ENCODE assay signal across 13 cellular contexts in genomic region chrX:23822397-23822796, GRCh38. TPM values are rescaled to one million over a fixed set of nuclear protein-coding genes. Genes with fewer than 3 reads are reported as not detected.
A peak's percentile ranks its signal among the peaks of the same experiment; 100 is the strongest.
DNase-seq lines count a peak whose midpoint lies in the region; ATAC-seq, FAIRE-seq and TF ChIP-seq lines count a peak whose summit lies in the region.
"Had no signal": no experiment of that assay in that cellular context is flagged by ENCODE, and none has a peak within 500 bp of the region (broad histone marks: within the 10 kb centered on the region; RNA-seq: fewer than 3 reads in every experiment).

No MANE protein-coding gene starts in this region.

- POLR2A ChIA-PET in Panc1 (lab: Charles Lee), result no interaction called here
- POLR2A ChIA-PET in activated CD8-positive, alpha-beta T cell treated with anti-CD3 and anti-CD28 coated beads, Interleukin-2, amount 10 ng/mL, durations not matched to agents 7 days and 5 days (lab: Charles Lee), result no interaction called here

- H3K4me1 Mint-ChIP-seq in activated CD8-positive, alpha-beta T cell treated with anti-CD3 and anti-CD28 coated beads, Interleukin-2, amount 10 ng/mL, durations not matched to agents 7 days and 5 days (ENCODE audit: low read depth), result peaks cover 1% of the 10 kb centered on the region
- H3K4me1 Mint-ChIP-seq: activated naive CD4-positive, alpha-beta T cell treated with anti-CD3 and anti-CD28 coated beads, Interleukin-2, amount 50 U/mL, for 24 hours had no signal

- H3K36me3 ChIP-seq in Panc1 (ENCODE audit: control insufficient read depth, insufficient read depth, low read length), result no peaks in the 10 kb centered on the region
- H3K36me3 ChIP-seq in left ventricle myocardium inferior, result no peaks in the 10 kb centered on the region

- no peaks in the 10 kb centered on the region for H3K36me3 Mint-ChIP-seq in activated CD8-positive, alpha-beta T cell treated with anti-CD3 and anti-CD28 coated beads, Interleukin-2, amount 10 ng/mL, durations not matched to agents 7 days and 5 days (ENCODE audit: low read depth)
- H3K36me3 Mint-ChIP-seq: activated naive CD4-positive, alpha-beta T cell treated with anti-CD3 and anti-CD28 coated beads, Interleukin-2, amount 50 U/mL, for 24 hours had no signal

- CTCF ChIA-PET in Panc1 (lab: Charles Lee), result no interaction called here
- CTCF ChIA-PET in activated CD8-positive, alpha-beta T cell treated with anti-CD3 and anti-CD28 coated beads, Interleukin-2, amount 10 ng/mL, durations not matched to agents 7 days and 5 days (lab: Charles Lee), result interaction anchor here (1.4 kb wide), 1 partner anchor 80 kb away, joined by 4 read pairs; no protein-coding TSS in a partner anchor

- in situ Hi-C loops in Panc1 (cut with HindIII; ENCODE audit: low pct_unique_long_range_greater_than_20kb, low sequenced_read_pairs), result no loop called here

- peaks cover 3% of the 10 kb centered on the region; the same call in 1 of the 2 replicates for H3K4me1 ChIP-seq in Panc1 (ENCODE audit: control insufficient read depth, insufficient read depth, low read length)
- H3K4me1 ChIP-seq in left ventricle myocardium inferior, result no peaks in the 10 kb centered on the region
- H3K4me1 ChIP-seq: psoas muscle had no signal

- no peak for FAIRE-seq in urothelium cell line (lab: Jason Lieb, UNC)
- FAIRE-seq: A204.1, GM19239, islet of Langerhans had no signal

- H3K27me3 Mint-ChIP-seq in activated CD8-positive, alpha-beta T cell treated with anti-CD3 and anti-CD28 coated beads, Interleukin-2, amount 10 ng/mL, durations not matched to agents 7 days and 5 days (ENCODE audit: low read depth), result no peaks in the 10 kb centered on the region
- H3K27me3 Mint-ChIP-seq: activated naive CD4-positive, alpha-beta T cell treated with anti-CD3 and anti-CD28 coated beads, Interleukin-2, amount 50 U/mL, for 24 hours had no signal

- peak; percentile 81 for ATAC-seq in Panc1
- ATAC-seq in activated CD8-positive, alpha-beta T cell treated with anti-CD3 and anti-CD28 coated beads, Interleukin-2, amount 10 ng/mL, durations not matched to agents 7 days and 5 days, result no peak
- ATAC-seq: psoas muscle had no signal

- H3K27me3 ChIP-seq in Panc1 (ENCODE audit: control insufficient read depth, insufficient read depth, low read length), result no peaks in the 10 kb centered on the region
- H3K27me3 ChIP-seq in left ventricle myocardium inferior (ENCODE audit: low read depth), result no peaks in the 10 kb centered on the region

- no peak overlapping the region for H3K27ac Mint-ChIP-seq in activated CD8-positive, alpha-beta T cell treated with anti-CD3 and anti-CD28 coated beads, Interleukin-2, amount 10 ng/mL, durations not matched to agents 7 days and 5 days
- H3K27ac Mint-ChIP-seq: activated naive CD4-positive, alpha-beta T cell treated with anti-CD3 and anti-CD28 coated beads, Interleukin-2, amount 50 U/mL, for 24 hours had no signal

- BruUV-seq in Panc1 (replicated peaks; lab: Mats Ljungman, UMichigan), result no TSS peak

- TF ChIP-seq CTCF in Panc1 (IDR thresholded peaks at IDR 0.05) (no peak), left ventricle myocardium inferior (IDR thresholded peaks at IDR 0.05; ENCODE audit: borderline replicate concordance) (no peak)

- peak; percentile 27 to 55 for DNase-seq in NCI-H2081 (lab: John Stamatoyannopoulos, UW)
- no peak for DNase-seq in NCI-H2081 treated with DMSO at 0.1 percent for 48 hours (lab: John Stamatoyannopoulos, UW)
- DNase-seq in Panc1 (ENCODE audit: low read depth, low spot score), result no peak
- DNase-seq in left kidney (ENCODE audit: low read depth, low spot score), result peak; percentile 52
- DNase-seq in urothelium cell line (ENCODE audit: low spot score), result peak; percentile 2
- DNase-seq in occipital lobe (lab: John Stamatoyannopoulos, UW), result no peak
- no peak for DNase-seq in activated CD8-positive, alpha-beta T cell treated with anti-CD3 and anti-CD28 coated beads, Interleukin-2, amount 10 ng/mL, durations not matched to agents 7 days and 5 days
- no peak for DNase-seq in left ventricle myocardium inferior
- DNase-seq: psoas muscle had no signal

- no peak overlapping the region for H3K4me3 Mint-ChIP-seq in activated CD8-positive, alpha-beta T cell treated with anti-CD3 and anti-CD28 coated beads, Interleukin-2, amount 10 ng/mL, durations not matched to agents 7 days and 5 days
- H3K4me3 Mint-ChIP-seq: activated naive CD4-positive, alpha-beta T cell treated with anti-CD3 and anti-CD28 coated beads, Interleukin-2, amount 50 U/mL, for 24 hours had no signal

- H3K4me3 ChIP-seq in Panc1 (ENCODE audit: low read depth in 2 of 2, low read length in 2 of 2), result no peak overlapping the region
- no peak overlapping the region for H3K4me3 ChIP-seq in left ventricle myocardium inferior
- H3K4me3 ChIP-seq: psoas muscle had no signal

- H3K9me3 Mint-ChIP-seq in activated CD8-positive, alpha-beta T cell treated with anti-CD3 and anti-CD28 coated beads, Interleukin-2, amount 10 ng/mL, durations not matched to agents 7 days and 5 days (ENCODE audit: insufficient read depth), result no peaks in the 10 kb centered on the region
- H3K9me3 Mint-ChIP-seq: activated naive CD4-positive, alpha-beta T cell treated with anti-CD3 and anti-CD28 coated beads, Interleukin-2, amount 50 U/mL, for 24 hours had no signal

- intact Hi-C loops in Panc1 (cut with micrococcal nuclease; ENCODE audit: unreplicated experiment), result no loop called here
- intact Hi-C loops in left ventricle myocardium inferior (cut with micrococcal nuclease), result no loop called here

- H3K9me3 ChIP-seq in Panc1 (ENCODE audit: control insufficient read depth, insufficient read depth, low read depth, low read length) (no peaks in the 10 kb centered on the region), left ventricle myocardium inferior (replicated peaks) (no peaks in the 10 kb centered on the region)
- H3K9me3 ChIP-seq: psoas muscle had no signal

- peak overlapping the region; percentile 65 for H3K27ac ChIP-seq in Panc1 (ENCODE audit: low read length)
- no peak overlapping the region for H3K27ac ChIP-seq in left ventricle myocardium inferior (replicated peaks)
- H3K27ac ChIP-seq: psoas muscle had no signal

RNA-seq across cellular contexts. Expression of gene SAT1, which starts 39.4 kb away (rescaled TPM):
- total RNA-seq in Panc1 (2021; ENCODE audit: unreplicated experiment) (173 TPM), occipital lobe (58.3 TPM), left ventricle myocardium inferior (99.7 TPM)
- 215 TPM for polyA plus RNA-seq in Panc1 (2012; ENCODE audit: insufficient read length)
- total RNA-seq in activated CD8-positive, alpha-beta T cell treated with anti-CD3 and anti-CD28 coated beads, Interleukin-2, amount 10 ng/mL, durations not matched to agents 7 days and 5 days, result 10 to 100 TPM; 83.4 to 87.5 TPM

Comparison
In these comparisons a context has a peak if more than half of its experiments do, and no peak if none do; other contexts are left out.
1. DNase-seq: peak in NCI-H2081 (2 of 2), left kidney (single experiment) and urothelium cell line (single experiment); none in NCI-H2081 treated with DMSO at 0.1 percent for 48 hours (single experiment), Panc1 (single experiment), occipital lobe (single experiment), activated CD8-positive, alpha-beta T cell treated with anti-CD3 and anti-CD28 coated beads, Interleukin-2, amount 10 ng/mL, durations not matched to agents 7 days and 5 days (single experiment) and left ventricle myocardium inferior (single experiment).